Comparison of ENCODE assay signal across 3 cellular contexts in the genomic region with DNA sequence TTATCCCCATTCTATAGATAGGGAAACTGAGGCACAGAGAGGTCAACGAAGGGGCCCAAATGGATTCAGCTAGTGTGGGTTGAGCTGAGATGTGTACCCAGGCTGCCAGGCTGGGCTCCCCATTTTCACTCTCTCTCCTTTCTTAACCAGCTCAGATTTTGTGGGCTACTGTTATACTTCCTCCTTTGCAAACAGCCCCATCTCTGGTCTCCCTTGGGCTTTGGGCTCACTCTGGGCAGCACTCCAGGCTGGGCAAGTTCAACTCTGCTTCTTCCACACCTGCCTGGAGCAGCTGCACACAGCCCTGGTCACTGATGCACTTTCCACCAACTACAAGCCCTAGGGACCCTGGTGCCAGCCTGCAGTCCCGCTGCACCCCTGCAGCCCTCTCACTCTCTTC. TPM values are rescaled to one million over a fixed set of nuclear protein-coding genes. Genes with fewer than 3 reads are reported as not detected.
"Had no signal": no experiment of that assay in that cellular context is flagged by ENCODE, and none has a peak within 500 bp of the region (broad histone marks: within the 10 kb centered on the region; RNA-seq: fewer than 3 reads in every experiment).

No MANE protein-coding gene starts in this region.

RNA-seq across cellular contexts. Expression of a gene that starts 22.5 kb away (rescaled TPM):
- total RNA-seq: endothelial cell of umbilical vein, epithelial cell of proximal tubule, gastroesophageal sphincter had no signal
